ENCODE assay signal across 8 cellular contexts in the genomic region with DNA sequence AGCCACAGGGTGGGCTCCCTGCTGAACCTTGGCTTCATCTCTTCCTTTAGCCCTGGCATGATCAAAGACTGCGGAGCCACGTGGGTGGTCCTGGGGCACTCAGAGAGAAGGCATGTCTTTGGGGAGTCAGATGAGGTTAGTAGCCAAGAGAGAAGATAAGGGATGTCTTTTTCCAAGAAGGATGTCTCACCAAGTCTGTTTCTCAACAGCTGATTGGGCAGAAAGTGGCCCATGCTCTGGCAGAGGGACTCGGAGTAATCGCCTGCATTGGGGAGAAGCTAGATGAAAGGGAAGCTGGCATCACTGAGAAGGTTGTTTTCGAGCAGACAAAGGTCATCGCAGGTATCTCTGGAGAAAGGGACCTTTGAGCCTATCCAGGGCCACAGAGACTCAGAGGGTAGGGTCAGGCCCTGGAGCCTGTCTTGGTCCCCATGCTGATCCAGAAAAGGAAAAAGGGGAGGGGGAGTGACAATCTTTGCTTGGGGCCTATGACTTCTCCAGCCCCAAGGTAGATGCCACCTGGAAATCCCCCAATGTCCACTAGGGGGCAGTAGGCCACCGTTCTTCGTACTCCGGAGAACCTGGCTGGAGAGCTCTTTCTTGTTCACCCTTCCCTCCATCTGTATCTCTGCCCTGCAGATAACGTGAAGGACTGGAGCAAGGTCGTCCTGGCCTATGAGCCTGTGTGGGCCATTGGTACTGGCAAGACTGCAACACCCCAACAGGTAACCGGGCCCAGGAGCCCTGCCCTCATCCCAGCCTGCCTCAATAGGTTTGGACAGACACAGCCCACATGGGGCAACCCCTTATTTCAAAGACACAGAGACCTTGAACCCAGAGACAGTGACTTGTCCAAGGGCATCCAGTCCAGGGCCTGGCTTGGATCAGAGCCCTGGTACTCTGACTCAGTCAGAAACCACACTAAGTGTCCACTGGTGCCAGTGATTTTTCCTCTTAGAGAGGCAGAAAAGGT. TPM values are rescaled to one million over a fixed set of nuclear protein-coding genes. Genes with fewer than 3 reads are reported as not detected.
DNase-seq lines count a peak whose midpoint lies in the region; ATAC-seq, FAIRE-seq and TF ChIP-seq lines count a peak whose summit lies in the region.

No MANE protein-coding gene starts in this region.

- CTCF ChIA-PET in A549 (lab: Yijun Ruan, JAX) = interaction anchor here (0.6 to 17.9 kb wide), 35 partner anchors 10 to 546 kb away, joined by 3 to 399 read pairs (median 5); a partner anchor contains a TSS
- CTCF ChIA-PET in HepG2 (lab: Yijun Ruan, JAX; ENCODE audit: low intra/inter-chr PET ratio, low total read pairs) = interaction anchor here (0.7 to 1.4 kb wide), 7 partner anchors 22 to 96 kb away, joined by 3 to 14 read pairs (median 4); no protein-coding TSS in a partner anchor

- peaks cover 44% of the 10 kb centered on the region for H4K20me1 ChIP-seq in HepG2 (ENCODE audit: insufficient read depth, low read length)

- TF ChIP-seq POLR2A in A549 (IDR thresholded peaks at IDR 0.05; ENCODE audit: low read length) (peak; percentile 18; the same call in 1 of the 2 replicates), HepG2 (IDR thresholded peaks at IDR 0.05; ENCODE audit: insufficient read depth in 1 of 2, low read depth in 2 of 2, low read length in 2 of 2) (no peak)

- TF ChIP-seq CTCF in A549 (IDR thresholded peaks at IDR 0.05) (peak; percentile 91), GM20000 (IDR thresholded peaks at IDR 0.05; ENCODE audit: extremely low read depth, missing control alignments) (peak; percentile 74), colonic mucosa (IDR thresholded peaks at IDR 0.05) (peak; percentile 90), HepG2 (CRISPR knock-in tag; IDR thresholded peaks at IDR 0.05) (peak; percentile 91)

- TF ChIP-seq EP300 in A549 (IDR thresholded peaks at IDR 0.05) = no peak
- no peak for TF ChIP-seq EP300 in HepG2 (IDR thresholded peaks at IDR 0.05; ENCODE audit: low read depth in 2 of 2, low read length in 2 of 2)
- no peak for TF ChIP-seq EP300 in HepG2 (CRISPR knock-in tag; IDR thresholded peaks at IDR 0.05; ENCODE audit: borderline replicate concordance)

- WGBS in A549 (ENCODE audit: missing lambda C conversion rate) = 26% methylated on average over 10 of the region's 12 CpGs
- 39% methylated on average over 12 of the region's 12 CpGs for WGBS in HepG2 (ENCODE audit: low lambda C conversion rate)

- peak; percentile 6 to 13; a peak in 4 of 6 replicates for ATAC-seq in A549
- peak; percentile 3; the same call in 2 of the 3 replicates for ATAC-seq in HepG2
- no peak for ATAC-seq in GM21390 (IDR thresholded peaks at IDR 0.05; ENCODE audit: unreplicated experiment)

- in situ Hi-C loops in HepG2 (cut with HindIII; ENCODE audit: extremely low pct_ligation_motif_present, low pct_unique_long_range_greater_than_20kb) = no loop called here

- no peak overlapping the region for H2AFZ ChIP-seq in HepG2 (ENCODE audit: low read length)

- H3K9ac ChIP-seq in colonic mucosa (ENCODE audit: low read depth in 2 of 2, low read length in 2 of 2) (peak overlapping the region; percentile 90 to 97), HepG2 (ENCODE audit: insufficient read depth, low read depth, low read length) (peak overlapping the region; percentile 95)

- H3K27me3 ChIP-seq in colonic mucosa = no peaks in the 10 kb centered on the region
- no peaks in the 10 kb centered on the region; a peak in 1 of 5 replicates for H3K27me3 ChIP-seq in HepG2 (ENCODE audit: control insufficient read depth in 1 of 2, insufficient read depth in 2 of 2, low read length in 2 of 2)

- H3K36me3 ChIP-seq in colonic mucosa (peaks cover 12% of the 10 kb centered on the region), HepG2 (replicated peaks in 1 of 2; ENCODE audit: control insufficient read depth in 1 of 2, insufficient read depth in 2 of 2, low read length in 2 of 2) (peaks cover 9 to 24% of the 10 kb centered on the region in 2 experiments)

- DNase-seq in A549 (ENCODE audit: low read depth in 1 of 2, low spot score in 1 of 2) = peak; percentile 82 to 86
- DNase-seq in GM20000 (ENCODE audit: low spot score) = peak; percentile 83
- peak; percentile 32 for DNase-seq in NCI-H226
- peak; percentile 74 to 81 for DNase-seq in activated CD4-positive, alpha-beta T cell treated with anti-CD3 and anti-CD28 coated beads for 24 hours (ENCODE audit: low read depth in 2 of 2)
- DNase-seq in colonic mucosa = peak; percentile 93
- peak; percentile 77 for DNase-seq in HepG2 (ENCODE audit: low spot score)
- DNase-seq in stimulated activated CD4-positive, alpha-beta T cell treated with anti-CD3 and anti-CD28 coated beads, Interleukin-2, amount 100 ng/mL, for 48 hours = peak; percentile 81 to 84

- no peaks in the 10 kb centered on the region for H3K9me3 ChIP-seq in A549
- no peaks in the 10 kb centered on the region for H3K9me3 ChIP-seq in colonic mucosa
- H3K9me3 ChIP-seq in HepG2 (ENCODE audit: low read length) = no peaks in the 10 kb centered on the region

- POLR2A ChIA-PET in A549 (lab: Yijun Ruan, JAX) (interaction anchor here (0.7 to 6.0 kb wide), 10 partner anchors 17 to 180 kb away, joined by 3 to 105 read pairs (median 6); a partner anchor contains a TSS), HepG2 (lab: Yijun Ruan, JAX) (interaction anchor here (0.8 to 6.0 kb wide), 19 partner anchors 11 to 335 kb away, joined by 3 to 132 read pairs (median 6); a partner anchor contains a TSS)

- H3K27ac ChIP-seq in A549 (peak overlapping the region; percentile 97 to 99), colonic mucosa (peak overlapping the region; percentile 96), HepG2 (ENCODE audit: extremely low read length, insufficient read depth, low read length) (peak overlapping the region; percentile 87)

- peak overlapping the region; percentile 100 for H3K4me2 ChIP-seq in A549
- H3K4me2 ChIP-seq in HepG2 (ENCODE audit: low read depth, low read length) = peak overlapping the region; percentile 93

- intact Hi-C loops in colonic mucosa (cut with DNase I) (loop anchor here (5.0 kb wide), 1 partner anchor 98 kb away; no protein-coding TSS in a partner anchor), HepG2 (cut with micrococcal nuclease; ENCODE audit: unreplicated experiment) (loop anchor here (1.0 to 2.0 kb wide), 2 partner anchors 17 to 22 kb away; a partner anchor contains a TSS)

- H3K4me3 ChIP-seq in A549 = peak overlapping the region; percentile 100
- peak overlapping the region; percentile 98 for H3K4me3 ChIP-seq in colonic mucosa
- peak overlapping the region; percentile 88 to 96 (median 92) for H3K4me3 ChIP-seq in HepG2 (replicated peaks in 1 of 3; ENCODE audit: insufficient read depth in 1 of 3, low read depth in 2 of 3, low read length in 3 of 3)

- TF ChIP-seq RAD21 in A549 (conservative IDR thresholded peaks at IDR 0.05 in 1 of 2, IDR thresholded peaks at IDR 0.05 in 1 of 2) = peak; percentile 77 to 80
- TF ChIP-seq RAD21 in HepG2 (CRISPR knock-in tag; IDR thresholded peaks at IDR 0.05) = peak; percentile 81

- BruUV-seq in HepG2 (replicated peaks; lab: Mats Ljungman, UMichigan) = no TSS peak

- no peak for FAIRE-seq in A549 (lab: Jason Lieb, UNC)
- FAIRE-seq in HepG2 (lab: Jason Lieb, UNC) = peak; percentile 85

- peaks cover 29% of the 10 kb centered on the region for H3K79me2 ChIP-seq in HepG2 (ENCODE audit: insufficient read depth, low read length)

- peaks cover 44% of the 10 kb centered on the region for H3K4me1 ChIP-seq in A549
- peaks cover 22% of the 10 kb centered on the region for H3K4me1 ChIP-seq in colonic mucosa
- H3K4me1 ChIP-seq in HepG2 (ENCODE audit: insufficient read depth, low read length) = peaks cover 52% of the 10 kb centered on the region

RNA-seq across cellular contexts. Expression of a gene that starts 2.0 kb away (rescaled TPM):
- 1,913 and 2,511 TPM in 2 replicates for polyA plus RNA-seq in A549 (2011; rRNA removed)
- polyA plus RNA-seq in A549 (2012; cell fraction: cytosol; rRNA removed) = 2,740 and 2,946 TPM in 2 replicates
- 1,813 and 1,843 TPM in 2 replicates for polyA plus RNA-seq in A549 (2012; cell fraction: nucleus; rRNA removed)
- 1,221 to 1,293 TPM (median 1,253 TPM) in 3 replicates for polyA plus RNA-seq in A549 (2017; fragmentation: RNase III; extraction: RNeasy Plus Mini Kit Qiagen cat#74134 plus additional on column Dnase treatment)
- polyA minus RNA-seq in A549 (2011; rRNA and poly(A)+ RNA removed) = 2,693 and 3,241 TPM in 2 replicates
- total RNA-seq in colonic mucosa = 1,000 to 10,000 TPM; 1,097 to 1,106 TPM
- 945 and 1,237 TPM in 2 replicates for total RNA-seq in HepG2 (2016; rRNA removed; fragmentation: Illumina TruSeq; extraction: Trizol)
- 140 and 155 TPM in 2 replicates for total RNA-seq in HepG2 (2016; cell fraction: cytosol; rRNA removed; fragmentation: Illumina TruSeq; extraction: Trizol; ENCODE audit: low read depth)
- total RNA-seq in HepG2 (2016; cell fraction: insoluble cytoplasmic fraction; rRNA removed; fragmentation: Illumina TruSeq; extraction: Trizol) = 973 and 1,308 TPM in 2 replicates
- 225 and 227 TPM in 2 replicates for total RNA-seq in HepG2 (2016; cell fraction: membrane; rRNA removed; fragmentation: Illumina TruSeq; extraction: Trizol)
- 304 and 321 TPM in 2 replicates for total RNA-seq in HepG2 (2016; cell fraction: nucleus; rRNA removed; fragmentation: Illumina TruSeq; extraction: Trizol)
- 2,303 and 2,535 TPM in 2 replicates for polyA plus RNA-seq in HepG2 (2011; rRNA removed)
- 2,411 and 2,863 TPM in 2 replicates for polyA plus RNA-seq in HepG2 (2011; cell fraction: cytosol; rRNA removed)
- polyA plus RNA-seq in HepG2 (2011; cell fraction: nucleus; rRNA removed) = 791 and 898 TPM in 2 replicates
- polyA plus RNA-seq in HepG2 (2012) = 761 and 831 TPM in 2 replicates
- 144 and 145 TPM in 2 replicates for polyA plus RNA-seq in HepG2 (2016; cell fraction: cytosol; fragmentation: Illumina TruSeq; extraction: Trizol; ENCODE audit: low read depth)
- polyA plus RNA-seq in HepG2 (2016; cell fraction: insoluble cytoplasmic fraction; fragmentation: Illumina TruSeq; extraction: Trizol; ENCODE audit: low read depth) = 1,111 and 1,213 TPM in 2 replicates
- polyA plus RNA-seq in HepG2 (2016; cell fraction: membrane; fragmentation: Illumina TruSeq; extraction: Trizol; ENCODE audit: low read depth) = 192 and 205 TPM in 2 replicates
- polyA plus RNA-seq in HepG2 (2016; cell fraction: nucleus; fragmentation: Illumina TruSeq; extraction: Trizol; ENCODE audit: insufficient read depth, low read depth) = 439 and 458 TPM in 2 replicates
- polyA minus RNA-seq in HepG2 (2011; rRNA and poly(A)+ RNA removed; ENCODE audit: low replicate concordance) = 3,388 and 3,474 TPM in 2 replicates
- 607 and 618 TPM in 2 replicates for polyA minus RNA-seq in HepG2 (2011; cell fraction: cytosol; rRNA and poly(A)+ RNA removed)
- 242 and 287 TPM in 2 replicates for polyA minus RNA-seq in HepG2 (2011; cell fraction: nucleus; rRNA and poly(A)+ RNA removed)

RNA-seq across cellular contexts. Expression of a gene that starts 3.8 kb away (rescaled TPM):
- polyA plus RNA-seq in A549 (2011; rRNA removed) = 15.3 and 16.8 TPM in 2 replicates
- 42.8 and 51.9 TPM in 2 replicates for polyA plus RNA-seq in A549 (2012; cell fraction: cytosol; rRNA removed)
- polyA plus RNA-seq in A549 (2012; cell fraction: nucleus; rRNA removed) = 44.4 and 50.4 TPM in 2 replicates
- 20.8 to 22.1 TPM (median 21.8 TPM) in 3 replicates for polyA plus RNA-seq in A549 (2017; fragmentation: RNase III; extraction: RNeasy Plus Mini Kit Qiagen cat#74134 plus additional on column Dnase treatment)
- 8.9 and 9.8 TPM in 2 replicates for polyA minus RNA-seq in A549 (2011; rRNA and poly(A)+ RNA removed)
- 10 to 100 TPM in 1 of 2 donors, 1 to 10 TPM in 1; 8.4 to 19.8 TPM for total RNA-seq in colonic mucosa
- total RNA-seq in HepG2 (2016; rRNA removed; fragmentation: Illumina TruSeq; extraction: Trizol) = 4.0 and 6.2 TPM in 2 replicates
- total RNA-seq in HepG2 (2016; cell fraction: cytosol; rRNA removed; fragmentation: Illumina TruSeq; extraction: Trizol; ENCODE audit: low read depth) = 2.5 and 2.9 TPM in 2 replicates
- 4.0 and 5.3 TPM in 2 replicates for total RNA-seq in HepG2 (2016; cell fraction: insoluble cytoplasmic fraction; rRNA removed; fragmentation: Illumina TruSeq; extraction: Trizol)
- total RNA-seq in HepG2 (2016; cell fraction: membrane; rRNA removed; fragmentation: Illumina TruSeq; extraction: Trizol) = 3.2 and 4.9 TPM in 2 replicates
- total RNA-seq in HepG2 (2016; cell fraction: nucleus; rRNA removed; fragmentation: Illumina TruSeq; extraction: Trizol) = 4.0 and 4.3 TPM in 2 replicates
- 1.9 and 2.0 TPM in 2 replicates for polyA plus RNA-seq in HepG2 (2011; rRNA removed)
- 1.8 and 2.4 TPM in 2 replicates for polyA plus RNA-seq in HepG2 (2011; cell fraction: cytosol; rRNA removed)
- polyA plus RNA-seq in HepG2 (2011; cell fraction: nucleus; rRNA removed) = 2.1 and 2.8 TPM in 2 replicates
- 1.7 and 2.0 TPM in 2 replicates for polyA plus RNA-seq in HepG2 (2012)
- polyA plus RNA-seq in HepG2 (2016; cell fraction: cytosol; fragmentation: Illumina TruSeq; extraction: Trizol; ENCODE audit: low read depth) = 2.0 and 2.2 TPM in 2 replicates
- 4.2 and 5.3 TPM in 2 replicates for polyA plus RNA-seq in HepG2 (2016; cell fraction: insoluble cytoplasmic fraction; fragmentation: Illumina TruSeq; extraction: Trizol; ENCODE audit: low read depth)
- polyA plus RNA-seq in HepG2 (2016; cell fraction: membrane; fragmentation: Illumina TruSeq; extraction: Trizol; ENCODE audit: low read depth) = 2.5 and 2.9 TPM in 2 replicates
- 7.1 and 7.6 TPM in 2 replicates for polyA plus RNA-seq in HepG2 (2016; cell fraction: nucleus; fragmentation: Illumina TruSeq; extraction: Trizol; ENCODE audit: insufficient read depth, low read depth)
- 2.3 and 4.3 TPM in 2 replicates for polyA minus RNA-seq in HepG2 (2011; rRNA and poly(A)+ RNA removed; ENCODE audit: low replicate concordance)
- 0.97 TPM in 1 of 2 replicates, not detected in the other for polyA minus RNA-seq in HepG2 (2011; cell fraction: cytosol; rRNA and poly(A)+ RNA removed)
- 1.7 and 4.4 TPM in 2 replicates for polyA minus RNA-seq in HepG2 (2011; cell fraction: nucleus; rRNA and poly(A)+ RNA removed)

RNA-seq across cellular contexts. Expression of a gene that starts 17.4 kb away (rescaled TPM):
- polyA plus RNA-seq in A549 (2011; rRNA removed) (58.6 and 64.5 TPM in 2 replicates), A549 (2017; fragmentation: RNase III; extraction: RNeasy Plus Mini Kit Qiagen cat#74134 plus additional on column Dnase treatment) (75.3 to 78.2 TPM (median 76.9 TPM) in 3 replicates), HepG2 (2011; rRNA removed) (39.6 and 42.8 TPM in 2 replicates)
- polyA plus RNA-seq in A549 (2012; cell fraction: cytosol; rRNA removed) = 101 and 110 TPM in 2 replicates
- 224 and 245 TPM in 2 replicates for polyA plus RNA-seq in A549 (2012; cell fraction: nucleus; rRNA removed)
- 155 and 161 TPM in 2 replicates for polyA minus RNA-seq in A549 (2011; rRNA and poly(A)+ RNA removed)
- total RNA-seq in colonic mucosa (100 to 1,000 TPM in 1 of 2 donors, 10 to 100 TPM in 1; 82.6 to 132 TPM), HepG2 (2016; rRNA removed; fragmentation: Illumina TruSeq; extraction: Trizol) (53.4 and 56.0 TPM in 2 replicates)
- 5.2 and 5.4 TPM in 2 replicates for total RNA-seq in HepG2 (2016; cell fraction: cytosol; rRNA removed; fragmentation: Illumina TruSeq; extraction: Trizol; ENCODE audit: low read depth)
- total RNA-seq in HepG2 (2016; cell fraction: insoluble cytoplasmic fraction; rRNA removed; fragmentation: Illumina TruSeq; extraction: Trizol) = 45.2 and 58.2 TPM in 2 replicates
- 10.8 and 12.8 TPM in 2 replicates for total RNA-seq in HepG2 (2016; cell fraction: membrane; rRNA removed; fragmentation: Illumina TruSeq; extraction: Trizol)
- 32.6 and 33.8 TPM in 2 replicates for total RNA-seq in HepG2 (2016; cell fraction: nucleus; rRNA removed; fragmentation: Illumina TruSeq; extraction: Trizol)
- 27.0 and 32.1 TPM in 2 replicates for polyA plus RNA-seq in HepG2 (2011; cell fraction: cytosol; rRNA removed)
- 68.8 and 89.3 TPM in 2 replicates for polyA plus RNA-seq in HepG2 (2011; cell fraction: nucleus; rRNA removed)
- polyA plus RNA-seq in HepG2 (2012) = 27.9 and 33.1 TPM in 2 replicates
- 4.2 and 4.5 TPM in 2 replicates for polyA plus RNA-seq in HepG2 (2016; cell fraction: cytosol; fragmentation: Illumina TruSeq; extraction: Trizol; ENCODE audit: low read depth)
- 34.9 and 45.9 TPM in 2 replicates for polyA plus RNA-seq in HepG2 (2016; cell fraction: insoluble cytoplasmic fraction; fragmentation: Illumina TruSeq; extraction: Trizol; ENCODE audit: low read depth)
- polyA plus RNA-seq in HepG2 (2016; cell fraction: membrane; fragmentation: Illumina TruSeq; extraction: Trizol; ENCODE audit: low read depth) = 7.6 and 9.6 TPM in 2 replicates
- 58.8 and 61.0 TPM in 2 replicates for polyA plus RNA-seq in HepG2 (2016; cell fraction: nucleus; fragmentation: Illumina TruSeq; extraction: Trizol; ENCODE audit: insufficient read depth, low read depth)
- polyA minus RNA-seq in HepG2 (2011; rRNA and poly(A)+ RNA removed; ENCODE audit: low replicate concordance) = 91.2 and 159 TPM in 2 replicates
- polyA minus RNA-seq in HepG2 (2011; cell fraction: cytosol; rRNA and poly(A)+ RNA removed) = 29.6 and 30.0 TPM in 2 replicates
- 21.5 and 25.2 TPM in 2 replicates for polyA minus RNA-seq in HepG2 (2011; cell fraction: nucleus; rRNA and poly(A)+ RNA removed)

RNA-seq across cellular contexts. Expression of a gene that starts 18.2 kb away (rescaled TPM):
- 51.5 and 57.5 TPM in 2 replicates for polyA plus RNA-seq in A549 (2011; rRNA removed)
- polyA plus RNA-seq in A549 (2012; cell fraction: cytosol; rRNA removed) = 126 and 149 TPM in 2 replicates
- 334 and 410 TPM in 2 replicates for polyA plus RNA-seq in A549 (2012; cell fraction: nucleus; rRNA removed)
- 79.6 to 92.0 TPM (median 80.2 TPM) in 3 replicates for polyA plus RNA-seq in A549 (2017; fragmentation: RNase III; extraction: RNeasy Plus Mini Kit Qiagen cat#74134 plus additional on column Dnase treatment)
- polyA minus RNA-seq in A549 (2011; rRNA and poly(A)+ RNA removed) = 39.1 and 46.1 TPM in 2 replicates
- total RNA-seq in colonic mucosa = 10 to 100 TPM; 11.4 to 63.7 TPM
- total RNA-seq in HepG2 (2016; rRNA removed; fragmentation: Illumina TruSeq; extraction: Trizol) = 51.9 and 56.5 TPM in 2 replicates
- total RNA-seq in HepG2 (2016; cell fraction: cytosol; rRNA removed; fragmentation: Illumina TruSeq; extraction: Trizol; ENCODE audit: low read depth) = 18.2 and 19.1 TPM in 2 replicates
- 50.0 and 55.6 TPM in 2 replicates for total RNA-seq in HepG2 (2016; cell fraction: insoluble cytoplasmic fraction; rRNA removed; fragmentation: Illumina TruSeq; extraction: Trizol)
- 20.4 and 21.6 TPM in 2 replicates for total RNA-seq in HepG2 (2016; cell fraction: membrane; rRNA removed; fragmentation: Illumina TruSeq; extraction: Trizol)
- 31.7 and 43.0 TPM in 2 replicates for total RNA-seq in HepG2 (2016; cell fraction: nucleus; rRNA removed; fragmentation: Illumina TruSeq; extraction: Trizol)
- polyA plus RNA-seq in HepG2 (2011; rRNA removed) = 21.8 and 32.7 TPM in 2 replicates
- 13.5 and 33.7 TPM in 2 replicates for polyA plus RNA-seq in HepG2 (2011; cell fraction: cytosol; rRNA removed)
- 64.2 and 90.2 TPM in 2 replicates for polyA plus RNA-seq in HepG2 (2011; cell fraction: nucleus; rRNA removed)
- polyA plus RNA-seq in HepG2 (2012) = 11.7 and 21.3 TPM in 2 replicates
- polyA plus RNA-seq in HepG2 (2016; cell fraction: cytosol; fragmentation: Illumina TruSeq; extraction: Trizol; ENCODE audit: low read depth) = 16.4 and 16.7 TPM in 2 replicates
- polyA plus RNA-seq in HepG2 (2016; cell fraction: insoluble cytoplasmic fraction; fragmentation: Illumina TruSeq; extraction: Trizol; ENCODE audit: low read depth) = 57.9 and 60.0 TPM in 2 replicates
- polyA plus RNA-seq in HepG2 (2016; cell fraction: membrane; fragmentation: Illumina TruSeq; extraction: Trizol; ENCODE audit: low read depth) = 15.5 and 16.6 TPM in 2 replicates
- polyA plus RNA-seq in HepG2 (2016; cell fraction: nucleus; fragmentation: Illumina TruSeq; extraction: Trizol; ENCODE audit: insufficient read depth, low read depth) = 101 and 114 TPM in 2 replicates
- polyA minus RNA-seq in HepG2 (2011; rRNA and poly(A)+ RNA removed; ENCODE audit: low replicate concordance) = 37.9 and 93.4 TPM in 2 replicates
- 13.8 and 22.5 TPM in 2 replicates for polyA minus RNA-seq in HepG2 (2011; cell fraction: cytosol; rRNA and poly(A)+ RNA removed)
- polyA minus RNA-seq in HepG2 (2011; cell fraction: nucleus; rRNA and poly(A)+ RNA removed) = 19.8 and 31.5 TPM in 2 replicates

RNA-seq across cellular contexts. Expression of a gene that starts 28.6 kb away (rescaled TPM):
- polyA plus RNA-seq in A549 (2011; rRNA removed) (0.94 and 1.1 TPM in 2 replicates), A549 (2017; fragmentation: RNase III; extraction: RNeasy Plus Mini Kit Qiagen cat#74134 plus additional on column Dnase treatment) (2.3 to 3.7 TPM (median 2.7 TPM) in 3 replicates), HepG2 (2011; rRNA removed) (3.6 and 3.8 TPM in 2 replicates)
- polyA plus RNA-seq in A549 (2012; cell fraction: cytosol; rRNA removed) = 3.0 and 3.2 TPM in 2 replicates
- polyA plus RNA-seq in A549 (2012; cell fraction: nucleus; rRNA removed) = 23.6 and 24.8 TPM in 2 replicates
- 0.54 and 1.2 TPM in 2 replicates for polyA minus RNA-seq in A549 (2011; rRNA and poly(A)+ RNA removed)
- total RNA-seq in colonic mucosa (under 1 TPM; 0.62 to 0.72 TPM), HepG2 (2016; rRNA removed; fragmentation: Illumina TruSeq; extraction: Trizol) (0.17 and 1.3 TPM in 2 replicates)
- total RNA-seq in HepG2 (2016; cell fraction: cytosol; rRNA removed; fragmentation: Illumina TruSeq; extraction: Trizol; ENCODE audit: low read depth) = 0.26 and 0.30 TPM in 2 replicates
- total RNA-seq in HepG2 (2016; cell fraction: insoluble cytoplasmic fraction; rRNA removed; fragmentation: Illumina TruSeq; extraction: Trizol) = 0.15 and 0.84 TPM in 2 replicates
- total RNA-seq in HepG2 (2016; cell fraction: membrane; rRNA removed; fragmentation: Illumina TruSeq; extraction: Trizol) = 0.14 and 0.46 TPM in 2 replicates
- 0.84 and 2.6 TPM in 2 replicates for total RNA-seq in HepG2 (2016; cell fraction: nucleus; rRNA removed; fragmentation: Illumina TruSeq; extraction: Trizol)
- 0.58 and 1.0 TPM in 2 replicates for polyA plus RNA-seq in HepG2 (2011; cell fraction: cytosol; rRNA removed)
- 31.0 and 48.1 TPM in 2 replicates for polyA plus RNA-seq in HepG2 (2011; cell fraction: nucleus; rRNA removed)
- polyA plus RNA-seq in HepG2 (2012) = 1.9 and 2.1 TPM in 2 replicates
- 0.17 and 0.24 TPM in 2 replicates for polyA plus RNA-seq in HepG2 (2016; cell fraction: cytosol; fragmentation: Illumina TruSeq; extraction: Trizol; ENCODE audit: low read depth)
- 0.56 and 0.57 TPM in 2 replicates for polyA plus RNA-seq in HepG2 (2016; cell fraction: insoluble cytoplasmic fraction; fragmentation: Illumina TruSeq; extraction: Trizol; ENCODE audit: low read depth)
- 0.18 and 0.34 TPM in 2 replicates for polyA plus RNA-seq in HepG2 (2016; cell fraction: membrane; fragmentation: Illumina TruSeq; extraction: Trizol; ENCODE audit: low read depth)
- polyA plus RNA-seq in HepG2 (2016; cell fraction: nucleus; fragmentation: Illumina TruSeq; extraction: Trizol; ENCODE audit: insufficient read depth, low read depth) = 9.0 and 13.6 TPM in 2 replicates
- 0.07 and 2.9 TPM in 2 replicates for polyA minus RNA-seq in HepG2 (2011; rRNA and poly(A)+ RNA removed; ENCODE audit: low replicate concordance)
- polyA minus RNA-seq in HepG2 (2011; cell fraction: cytosol; rRNA and poly(A)+ RNA removed) = not detected in 2 replicates
- polyA minus RNA-seq in HepG2 (2011; cell fraction: nucleus; rRNA and poly(A)+ RNA removed) = 8.1 and 8.2 TPM in 2 replicates

Comparison
In these comparisons a context has a peak if more than half of its experiments do, and no peak if none do; other contexts are left out.
1. DNase-seq: peak in every context shown above with its lines; median percentile 93 in colonic mucosa; 84 in A549; 83 in GM20000; 82 in stimulated activated CD4-positive, alpha-beta T cell treated with anti-CD3 and anti-CD28 coated beads, Interleukin-2, amount 100 ng/mL, for 48 hours; 78 in activated CD4-positive, alpha-beta T cell treated with anti-CD3 and anti-CD28 coated beads for 24 hours; 77 in HepG2; 32 in NCI-H226.